ENCODE assay signal across 27 cellular contexts in genomic region chr2:37973615-37974353, GRCh38. TPM values are rescaled to one million over a fixed set of nuclear protein-coding genes. Genes with fewer than 3 reads are reported as not detected.
A peak's percentile ranks its signal among the peaks of the same experiment; 100 is the strongest.
DNase-seq lines count a peak whose midpoint lies in the region; ATAC-seq, FAIRE-seq and TF ChIP-seq lines count a peak whose summit lies in the region.
"Had no signal": no experiment of that assay in that cellular context is flagged by ENCODE, and none has a peak within 500 bp of the region (broad histone marks: within the 10 kb centered on the region; RNA-seq: fewer than 3 reads in every experiment).

No MANE protein-coding gene starts in this region.

- H3K9ac ChIP-seq in kidney (ENCODE audit: low read length in 2 of 2), result no peak overlapping the region
- H3K9ac ChIP-seq: BLaER1, GM23248 had no signal

- H3F3A ChIP-seq in GM23338 (replicated peaks; ENCODE audit: low read depth), result no peaks in the 10 kb centered on the region

- CTCF ChIA-PET in activated CD4-positive, alpha-beta memory T cell treated with anti-CD3 and anti-CD28 coated beads for 36 hours (lab: Charles Lee), result no interaction called here

- H3K9me2 ChIP-seq in GM23338 (ENCODE audit: insufficient read depth), result no peaks in the 10 kb centered on the region

- H3K36me3 Mint-ChIP-seq in GM23338 (ENCODE audit: low read depth), result peaks cover 7% of the 10 kb centered on the region; the same call in 2 of the 3 replicates
- peaks cover 2% of the 10 kb centered on the region for H3K36me3 Mint-ChIP-seq in activated CD4-positive, alpha-beta memory T cell treated with anti-CD3 and anti-CD28 coated beads for 36 hours

- 74 to 83% methylated on average over 15 of the region's 15 CpGs for WGBS in lung, 2 donors

- H3K9me3 ChIP-seq in kidney (ENCODE audit: control insufficient read depth in 1 of 2, low read length in 2 of 2) (no peaks in the 10 kb centered on the region), lung (ENCODE audit: control insufficient read depth in 2 of 2, insufficient read depth in 1 of 2, low read length in 1 of 2) (no peaks in the 10 kb centered on the region)
- H3K9me3 ChIP-seq: MG63, SJCRH30 had no signal

- no peaks in the 10 kb centered on the region for H3K27me3 ChIP-seq in GM23338 (ENCODE audit: insufficient read depth)
- H3K27me3 ChIP-seq in lung (ENCODE audit: control insufficient read depth, insufficient read depth), result no peaks in the 10 kb centered on the region
- H3K27me3 ChIP-seq: BLaER1, SJCRH30 had no signal

- H3K36me3 ChIP-seq in GM23338 (ENCODE audit: insufficient read depth) (no peaks in the 10 kb centered on the region; the same call in 1 of the 2 replicates), kidney (ENCODE audit: control insufficient read depth in 1 of 2, insufficient read depth in 2 of 2, low read length in 2 of 2) (no peaks in the 10 kb centered on the region), lung (ENCODE audit: control insufficient read depth in 2 of 2, insufficient read depth in 2 of 2, low read length in 2 of 2) (no peaks in the 10 kb centered on the region)
- H3K36me3 ChIP-seq: BLaER1, MG63, SJCRH30 had no signal

- peaks cover 14% of the 10 kb centered on the region for H3K4me1 Mint-ChIP-seq in GM23338
- no peaks in the 10 kb centered on the region for H3K4me1 Mint-ChIP-seq in activated CD4-positive, alpha-beta memory T cell treated with anti-CD3 and anti-CD28 coated beads for 36 hours (ENCODE audit: low read depth)
- H3K4me1 Mint-ChIP-seq: CD4-positive, CD25-positive, alpha-beta regulatory T cell had no signal

- peaks cover 17% of the 10 kb centered on the region; the same call in 2 of the 3 replicates for H3K9me3 Mint-ChIP-seq in GM23338
- no peaks in the 10 kb centered on the region for H3K9me3 Mint-ChIP-seq in activated CD4-positive, alpha-beta memory T cell treated with anti-CD3 and anti-CD28 coated beads for 36 hours

- H3K4me2 ChIP-seq in GM23338, result no peak overlapping the region
- H3K4me2 ChIP-seq: BLaER1 had no signal

- no peak overlapping the region for H3K4me3 Mint-ChIP-seq in GM23338
- no peak overlapping the region for H3K4me3 Mint-ChIP-seq in activated CD4-positive, alpha-beta memory T cell treated with anti-CD3 and anti-CD28 coated beads for 36 hours
- H3K4me3 Mint-ChIP-seq: CD4-positive, CD25-positive, alpha-beta regulatory T cell; H9 had no signal

- no peak overlapping the region for H3K27ac Mint-ChIP-seq in GM23338
- no peak overlapping the region for H3K27ac Mint-ChIP-seq in activated CD4-positive, alpha-beta memory T cell treated with anti-CD3 and anti-CD28 coated beads for 36 hours
- H3K27ac Mint-ChIP-seq: CD4-positive, CD25-positive, alpha-beta regulatory T cell; H9 had no signal

- ATAC-seq in GM23338, result no peak; the same call in 2 of the 3 replicates
- peak; percentile 69 for ATAC-seq in lung (ENCODE audit: insufficient read depth, low FRiP score)
- ATAC-seq: PC-3, Right ventricle myocardium inferior had no signal

- TF ChIP-seq CTCF in GM23338 (conservative IDR thresholded peaks at IDR 0.05; ENCODE audit: low read depth in 2 of 2), result no peak
- TF ChIP-seq CTCF in epithelial cell of esophagus (IDR thresholded peaks at IDR 0.05; ENCODE audit: insufficient read depth, low read depth, low read length, missing control alignments), result no peak
- no peak for TF ChIP-seq CTCF in kidney (IDR thresholded peaks at IDR 0.05; ENCODE audit: borderline replicate concordance, extremely low read depth, insufficient read depth)
- TF ChIP-seq CTCF in lung (IDR thresholded peaks at IDR 0.05; ENCODE audit: control extremely low read depth, extremely low read depth), result no peak

- H4K20me1 ChIP-seq in GM23338 (replicated peaks; ENCODE audit: insufficient read depth), result no peaks in the 10 kb centered on the region
- H4K20me1 ChIP-seq: BLaER1 had no signal

- intact Hi-C loops in kidney (cut with DNase I), result no loop called here
- intact Hi-C loops in activated CD4-positive, alpha-beta memory T cell treated with anti-CD3 and anti-CD28 coated beads for 36 hours (cut with micrococcal nuclease), result no loop called here

- H3K4me3 ChIP-seq in GM23338 (no peak overlapping the region), epithelial cell of esophagus (ENCODE audit: low read length) (peak overlapping the region; percentile 38), kidney (ENCODE audit: low read length in 2 of 2) (peak overlapping the region; percentile 4 to 40), lung (no peak overlapping the region)
- H3K4me3 ChIP-seq: BLaER1, GM23248, MG63, SJCRH30 had no signal

- peak overlapping the region; percentile 38; the same call in 1 of the 2 replicates for H2AFZ ChIP-seq in GM23338
- H2AFZ ChIP-seq: GM23248 had no signal

- peaks cover 2% of the 10 kb centered on the region for H3K27me3 Mint-ChIP-seq in GM23338 (ENCODE audit: insufficient read depth, low read depth, poor library complexity)
- H3K27me3 Mint-ChIP-seq in activated CD4-positive, alpha-beta memory T cell treated with anti-CD3 and anti-CD28 coated beads for 36 hours, result peaks cover 1% of the 10 kb centered on the region

- no peaks in the 10 kb centered on the region for H3K79me2 ChIP-seq in GM23338 (replicated peaks; ENCODE audit: insufficient read depth)

- H3K27ac ChIP-seq in GM23338 (ENCODE audit: low read depth), result no peak overlapping the region
- no peak overlapping the region for H3K27ac ChIP-seq in kidney (ENCODE audit: low read depth in 2 of 2, low read length in 2 of 2)
- peak overlapping the region in 1 of 2 donors; percentile 11 for H3K27ac ChIP-seq in lung (ENCODE audit: low read depth in 1 of 2, low read length in 1 of 2)
- H3K27ac ChIP-seq: BLaER1, GM23248, SJCRH30 had no signal

- H3K4me1 ChIP-seq in GM23338 (ENCODE audit: insufficient read depth), result peaks cover 11% of the 10 kb centered on the region
- no peaks in the 10 kb centered on the region for H3K4me1 ChIP-seq in kidney (ENCODE audit: control insufficient read depth in 1 of 2, insufficient read depth in 1 of 2, low read depth in 1 of 2, low read length in 2 of 2)
- no peaks in the 10 kb centered on the region for H3K4me1 ChIP-seq in lung (ENCODE audit: control insufficient read depth in 2 of 2, insufficient read depth in 2 of 2, low read length in 2 of 2)
- H3K4me1 ChIP-seq: BLaER1, SJCRH30 had no signal

- no peak for FAIRE-seq in kidney (lab: Jason Lieb, UNC)
- FAIRE-seq: D721Med, GM18507, HTR-8/SVneo had no signal

- POLR2A ChIA-PET in activated CD4-positive, alpha-beta memory T cell treated with anti-CD3 and anti-CD28 coated beads for 36 hours (lab: Charles Lee), result no interaction called here

- DNase-seq in GM23338 (ENCODE audit: low spot score), result peak; percentile 7
- peak; percentile 43 for DNase-seq in epithelial cell of esophagus (ENCODE audit: low read depth)
- no peak for DNase-seq in kidney
- DNase-seq in lung (ENCODE audit: low spot score), result peak; percentile 47
- DNase-seq in SW480 (ENCODE audit: low spot score), result no peak
- no peak for DNase-seq in activated CD4-positive, alpha-beta T cell treated with anti-CD3 and anti-CD28 coated beads for 4 hours
- no peak for DNase-seq in activated CD4-positive, alpha-beta memory T cell treated with anti-CD3 and anti-CD28 coated beads for 36 hours
- no peak for DNase-seq in stimulated activated CD4-positive, alpha-beta T cell treated with anti-CD3 and anti-CD28 coated beads, Interleukin-4, amount 100 ng/mL, for 4 hours
- DNase-seq: CD4-positive, CD25-positive, alpha-beta regulatory T cell; DMS53; GM23248; H9; KBM-7; MG63; NCI-H1105 treated with DMSO at 0.1 percent for 48 hours; NCI-H146; NCI-H1930; NCI-H2107; NCI-H524 treated with DMSO at 0.1 percent for 48 hours; NCI-H774; PC-3; SJCRH30 had no signal

TF ChIP-seq in GM23338, 12 proteins besides CTCF, POLR2A, EP300 and RAD21 (continues in another document):
- TF ChIP-seq, protein P1, sequence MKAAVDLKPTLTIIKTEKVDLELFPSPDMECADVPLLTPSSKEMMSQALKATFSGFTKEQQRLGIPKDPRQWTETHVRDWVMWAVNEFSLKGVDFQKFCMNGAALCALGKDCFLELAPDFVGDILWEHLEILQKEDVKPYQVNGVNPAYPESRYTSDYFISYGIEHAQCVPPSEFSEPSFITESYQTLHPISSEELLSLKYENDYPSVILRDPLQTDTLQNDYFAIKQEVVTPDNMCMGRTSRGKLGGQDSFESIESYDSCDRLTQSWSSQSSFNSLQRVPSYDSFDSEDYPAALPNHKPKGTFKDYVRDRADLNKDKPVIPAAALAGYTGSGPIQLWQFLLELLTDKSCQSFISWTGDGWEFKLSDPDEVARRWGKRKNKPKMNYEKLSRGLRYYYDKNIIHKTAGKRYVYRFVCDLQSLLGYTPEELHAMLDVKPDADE (IDR thresholded peaks at IDR 0.05), result no peak
- no peak for TF ChIP-seq NANOG (IDR thresholded peaks at IDR 0.05; ENCODE audit: borderline replicate concordance)
- no peak for TF ChIP-seq POLR2AphosphoS5 (IDR thresholded peaks at IDR 0.05; ENCODE audit: low read depth)
- no peak for TF ChIP-seq CREB1 (CRISPR knock-in tag; IDR thresholded peaks at IDR 0.05; ENCODE audit: low read depth)
- TF ChIP-seq STAT1 (IDR thresholded peaks at IDR 0.05; ENCODE audit: unreplicated experiment), result no peak

RNA-seq across cellular contexts. Expression of gene RMDN2, which starts 48.7 kb away (rescaled TPM):
- 2.7 and 3.4 TPM in 2 replicates for total RNA-seq in GM23338 (2014; rRNA removed; shearing (Covaris generic))
- 3.2 and 3.6 TPM in 2 replicates for polyA plus RNA-seq in GM23338 (2016; fragmentation: Nextera tagmentation; extraction: Ambion mirVana)
- 10.5 TPM for total RNA-seq in kidney
- 7.9 TPM for polyA plus RNA-seq in kidney (ENCODE audit: insufficient read depth, low read depth, low replicate concordance)
- 10 to 100 TPM; 15.9 to 37.9 TPM for total RNA-seq in lung
- 10 to 100 TPM in 1 of 2 donors, 1 to 10 TPM in 1; 7.7 to 20.8 TPM for polyA plus RNA-seq in lung
- 1 to 10 TPM; 1.8 to 2.1 TPM for total RNA-seq in activated CD4-positive, alpha-beta memory T cell treated with anti-CD3 and anti-CD28 coated beads for 36 hours

Comparison
In these comparisons a context has a peak if more than half of its experiments do, and no peak if none do; other contexts are left out.
1. DNase-seq: peak in GM23338 (single experiment), epithelial cell of esophagus (single experiment) and lung (single experiment); none in kidney (single experiment), SW480 (single experiment), activated CD4-positive, alpha-beta T cell treated with anti-CD3 and anti-CD28 coated beads for 4 hours (0 of 2), activated CD4-positive, alpha-beta memory T cell treated with anti-CD3 and anti-CD28 coated beads for 36 hours (single experiment) and stimulated activated CD4-positive, alpha-beta T cell treated with anti-CD3 and anti-CD28 coated beads, Interleukin-4, amount 100 ng/mL, for 4 hours (0 of 2).
2. H3K4me3 ChIP-seq: peak in epithelial cell of esophagus (single experiment) and kidney (2 of 2); none in GM23338 (single experiment) and lung (single experiment).